Comparison of ENCODE assay signal across 29 cellular contexts in genomic region chr18:79815657-79816056, GRCh38. TPM values are rescaled to one million over a fixed set of nuclear protein-coding genes. Genes with fewer than 3 reads are reported as not detected.
"Had no signal": no experiment of that assay in that cellular context is flagged by ENCODE, and none has a peak within 500 bp of the region (broad histone marks: within the 10 kb centered on the region; RNA-seq: fewer than 3 reads in every experiment).

No MANE protein-coding gene starts in this region.

- H3K79me2 ChIP-seq: hepatocyte had no signal

- H2AFZ ChIP-seq: hepatocyte, neural progenitor cell had no signal

- DNase-seq: kidney glomerular epithelial cell; left cardiac atrium; left lung; lower lobe of right lung; mammary epithelial cell; mesenchymal stem cell; naive B cell; natural killer cell; nephron progenitor cell; ovary; right lobe of liver; stimulated activated CD4-positive, alpha-beta T cell treated with anti-CD3 and anti-CD28 coated beads, Interleukin-1b, Interleukin-23, amount 100 ng/mL, for 48 hours; stimulated activated CD4-positive, alpha-beta T cell treated with anti-CD3 and anti-CD28 coated beads, Interleukin-2, amount 100 ng/mL, for 48 hours; stimulated activated CD4-positive, alpha-beta T cell treated with anti-CD3 and anti-CD28 coated beads, Interleukin-4, amount 100 ng/mL, for 4 hours; stimulated activated CD8-positive, alpha-beta memory T cell treated with anti-CD3 and anti-CD28 coated beads, Interleukin-4, amount 100 ng/mL, for 48 hours; stimulated activated naive CD4-positive, alpha-beta T cell treated with Interleukin-2 at 50 U/mL for 16 hours; stimulated activated naive CD8-positive, alpha-beta T cell treated with anti-CD3 and anti-CD28 coated beads, Interleukin-15, amount 100 ng/mL, for 72 hours; substantia nigra; upper lobe of left lung had no signal

- H3K9ac ChIP-seq: neural progenitor cell had no signal

- H3K27me3 Mint-ChIP-seq: stimulated activated memory B cell treated with anti-CD40 and anti-IgM and Interleukin-4, amounts not matched to agents 10 μg/mL and 1 μg/mL and 100 μg/mL, for 72 hours had no signal

- H3K9me3 Mint-ChIP-seq: natural killer cell; neural progenitor cell; stimulated activated memory B cell treated with anti-CD40 and anti-IgM and Interleukin-4, amounts not matched to agents 10 μg/mL and 1 μg/mL and 100 μg/mL, for 72 hours; stimulated activated naive CD8-positive, alpha-beta T cell treated with anti-CD3 and anti-CD28 coated beads, Interleukin-15, amount 100 ng/mL, for 72 hours had no signal

- H3K4me1 ChIP-seq: neural progenitor cell, right atrium auricular region, right lobe of liver, tibial nerve, vagina had no signal

- H3K36me3 ChIP-seq: left lung, lower lobe of right lung, neural progenitor cell, ovary, right atrium auricular region, right lobe of liver, tibial nerve, upper lobe of left lung, vagina had no signal

- H3K4me3 Mint-ChIP-seq: mesothelial cell of epicardium; naive B cell; natural killer cell; nephron progenitor cell; neural progenitor cell; stimulated activated memory B cell treated with anti-CD40 and anti-IgM and Interleukin-4, amounts not matched to agents 10 μg/mL and 1 μg/mL and 100 μg/mL, for 72 hours; stimulated activated naive CD8-positive, alpha-beta T cell treated with anti-CD3 and anti-CD28 coated beads, Interleukin-15, amount 100 ng/mL, for 72 hours had no signal

- H3K36me3 Mint-ChIP-seq: mesothelial cell of epicardium; naive B cell; natural killer cell; neural progenitor cell; stimulated activated memory B cell treated with anti-CD40 and anti-IgM and Interleukin-4, amounts not matched to agents 10 μg/mL and 1 μg/mL and 100 μg/mL, for 72 hours had no signal

- H3K4me2 ChIP-seq: hepatocyte, neural progenitor cell, smooth muscle cell had no signal

- H3K4me3 ChIP-seq: hepatocyte, left lung, lower lobe of right lung, neural progenitor cell, ovary, right atrium auricular region, right lobe of liver, smooth muscle cell, tibial nerve, upper lobe of left lung, vagina had no signal

- H3K9me3 ChIP-seq: left lung, lower lobe of right lung, ovary, right lobe of liver, upper lobe of left lung, vagina had no signal

- ATAC-seq: left cardiac atrium; left lung; lower lobe of right lung; natural killer cell; right lobe of liver; stimulated activated memory B cell treated with anti-CD40 and anti-IgM and Interleukin-4, amounts not matched to agents 10 μg/mL and 1 μg/mL and 100 μg/mL, for 72 hours; stimulated activated naive CD8-positive, alpha-beta T cell treated with anti-CD3 and anti-CD28 coated beads, Interleukin-15, amount 100 ng/mL, for 72 hours had no signal

- H3K27ac ChIP-seq: hepatocyte, left lung, lower lobe of right lung, neural progenitor cell, ovary, right atrium auricular region, right lobe of liver, tibial nerve, upper lobe of left lung, vagina had no signal

- H3K4me1 Mint-ChIP-seq: mesothelial cell of epicardium, nephron progenitor cell had no signal

- H3K27me3 ChIP-seq: ovary, right atrium auricular region, right lobe of liver, upper lobe of left lung, vagina had no signal

- H3K27ac Mint-ChIP-seq: mesothelial cell of epicardium; natural killer cell; nephron progenitor cell; neural progenitor cell; progenitor cell of endocrine pancreas; stimulated activated memory B cell treated with anti-CD40 and anti-IgM and Interleukin-4, amounts not matched to agents 10 μg/mL and 1 μg/mL and 100 μg/mL, for 72 hours; stimulated activated naive CD8-positive, alpha-beta T cell treated with anti-CD3 and anti-CD28 coated beads, Interleukin-15, amount 100 ng/mL, for 72 hours had no signal

RNA-seq across cellular contexts. Expression of gene KCNG2, which starts 17.9 kb away (rescaled TPM):
- total RNA-seq: hepatocyte, mesothelial cell of epicardium, natural killer cell, progenitor cell of endocrine pancreas, pulmonary artery endothelial cell, right atrium auricular region, right lobe of liver, smooth muscle cell, vagina had no signal
